2 cellular contexts compared by ENCODE assay signal in genomic region chr7:151787348-151787747, GRCh38.
TF ChIP-seq lines count a peak whose summit lies in the region.

No MANE protein-coding gene starts in this region.

TF ChIP-seq in HCT116, 20 proteins besides CTCF, POLR2A, EP300 and RAD21 (continued from another document):
- TF ChIP-seq, protein P1, sequence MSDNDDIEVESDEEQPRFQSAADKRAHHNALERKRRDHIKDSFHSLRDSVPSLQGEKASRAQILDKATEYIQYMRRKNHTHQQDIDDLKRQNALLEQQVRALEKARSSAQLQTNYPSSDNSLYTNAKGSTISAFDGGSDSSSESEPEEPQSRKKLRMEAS (IDR thresholded peaks at IDR 0.05), result no peak
- TF ChIP-seq POLR2AphosphoS5 (IDR thresholded peaks at IDR 0.05; ENCODE audit: low read depth, low read length) (no peak), CBX3 (IDR thresholded peaks at IDR 0.05; ENCODE audit: low read depth) (no peak), ZBTB33 (IDR thresholded peaks at IDR 0.05; ENCODE audit: extremely low read depth, insufficient replicate concordance, low read length) (no peak), YY1 (IDR thresholded peaks at IDR 0.05; ENCODE audit: extremely low read depth, insufficient replicate concordance, low read depth, low read length) (no peak)

TF ChIP-seq in GM12878, 131 proteins besides CTCF, POLR2A, EP300 and RAD21 (continued from another document):
- TF ChIP-seq NKRF (conservative IDR thresholded peaks at IDR 0.05) (no peak), MYC (IDR thresholded peaks at IDR 0.05; ENCODE audit: insufficient read depth, insufficient read length, insufficient replicate concordance, low read length, severe bottlenecking) (no peak)
